In genomic region chr1:7289694-7290093, GRCh38 we compare ENCODE assay signal across 20 cellular contexts.
"Had no signal": no experiment of that assay in that cellular context is flagged by ENCODE, and none has a peak within 500 bp of the region (broad histone marks: within the 10 kb centered on the region; RNA-seq: fewer than 3 reads in every experiment).

No MANE protein-coding gene starts in this region.

- H3K36me3 ChIP-seq: heart left ventricle, left lung, lower lobe of right lung, prostate gland, right lobe of liver, spleen, tibial artery, upper lobe of right lung had no signal

- H3K9me3 ChIP-seq: heart left ventricle, left lung, lower lobe of right lung, prostate gland, right lobe of liver, spleen, tibial artery, upper lobe of right lung had no signal

- ATAC-seq: heart left ventricle; left lung; lower lobe of right lung; naive thymus-derived CD4-positive, alpha-beta T cell; right lobe of liver; stimulated activated memory B cell treated with anti-CD40 and anti-IgM and Interleukin-4, amounts not matched to agents 10 μg/mL and 1 μg/mL and 100 μg/mL, for 72 hours; upper lobe of right lung had no signal

- H3K4me3 ChIP-seq: coronary artery, heart left ventricle, left lung, lower lobe of right lung, prostate gland, right lobe of liver, spleen, tibial artery, upper lobe of right lung had no signal

- H3K27me3 ChIP-seq: heart left ventricle, right lobe of liver, upper lobe of right lung had no signal

- H3K27ac ChIP-seq: coronary artery, heart left ventricle, left lung, lower lobe of right lung, parathyroid adenoma, prostate gland, right lobe of liver, spleen, tibial artery, upper lobe of right lung had no signal

- H3K4me1 ChIP-seq: left lung, lower lobe of right lung, parathyroid adenoma, prostate gland, right lobe of liver, spleen, upper lobe of right lung had no signal

- DNase-seq: effector CD4-positive, alpha-beta T cell; heart left ventricle; hippocampal formation; kidney glomerular epithelial cell; left lung; lower lobe of right lung; mesenchymal stem cell; naive thymus-derived CD4-positive, alpha-beta T cell; nephron progenitor cell; right lobe of liver; spleen; stimulated activated CD4-positive, alpha-beta T cell treated with anti-CD3 and anti-CD28 coated beads, Interleukin-15, amount 100 ng/mL, for 24 hours; stimulated activated CD4-positive, alpha-beta T cell treated with anti-CD3 and anti-CD28 coated beads, Interleukin-1b, Interleukin-23, amount 100 ng/mL, for 48 hours; stimulated activated CD4-positive, alpha-beta T cell treated with anti-CD3 and anti-CD28 coated beads, Interleukin-4, amount 100 ng/mL, for 24 hours; tibial artery; upper lobe of right lung had no signal
